Comparison of ENCODE assay signal across 13 cellular contexts in genomic region chr17:42522798-42523278, GRCh38. TPM values are rescaled to one million over a fixed set of nuclear protein-coding genes. Genes with fewer than 3 reads are reported as not detected.
DNase-seq lines count a peak whose midpoint lies in the region; ATAC-seq and TF ChIP-seq lines count a peak whose summit lies in the region.
"Had no signal": no experiment of that assay in that cellular context is flagged by ENCODE, and none has a peak within 500 bp of the region (broad histone marks: within the 10 kb centered on the region; RNA-seq: fewer than 3 reads in every experiment).

No MANE protein-coding gene starts in this region.

- DNase-seq in Right ventricle myocardium superior: peak; percentile 18
- no peak for DNase-seq in Right ventricle myocardium inferior (ENCODE audit: missing footprints)
- DNase-seq in right atrium auricular region (ENCODE audit: low spot score): no peak
- no peak for DNase-seq in trophoblast cell
- DNase-seq in DMS53 (lab: John Stamatoyannopoulos, UW): no peak
- no peak for DNase-seq in C1 segment of cervical spinal cord (lab: John Stamatoyannopoulos, UW)
- DNase-seq: activated B cell treated with CpG ODN at 0.5 μM for 24 hours; activated naive CD8-positive, alpha-beta T cell treated with anti-CD3 and anti-CD28 coated beads, Interleukin-2, amount 50 U/mL, for 24 hours; NCI-H1930; NCI-H82 had no signal

- H3K36me3 ChIP-seq in right atrium auricular region: no peaks in the 10 kb centered on the region
- H3K36me3 ChIP-seq in trophoblast cell (ENCODE audit: control insufficient read depth in 1 of 2, insufficient read depth in 2 of 2, low read length in 2 of 2): peaks cover 13 to 16% of the 10 kb centered on the region in 2 experiments
- H3K36me3 ChIP-seq in urinary bladder (ENCODE audit: insufficient read depth): no peaks in the 10 kb centered on the region

- no peak overlapping the region for H3K4me2 ChIP-seq in trophoblast cell (ENCODE audit: low read length)

- H3K4me3 ChIP-seq in right atrium auricular region (no peak overlapping the region), trophoblast cell (ENCODE audit: low read depth, low read length) (no peak overlapping the region), urinary bladder (ENCODE audit: low read depth, low read length) (no peak overlapping the region)

- H3K9ac ChIP-seq in trophoblast cell (ENCODE audit: low read length): no peak overlapping the region

- TF ChIP-seq CTCF in right atrium auricular region (IDR thresholded peaks at IDR 0.05): no peak

- no CpG with 5 or more reads among the region's 8 CpGs for WGBS in trophoblast cell (ENCODE audit: extremely low coverage, insufficient coverage, insufficient read length)
- 78% methylated on average over 8 of the region's 8 CpGs for WGBS in urinary bladder

- H2AK5ac ChIP-seq in trophoblast cell (ENCODE audit: low read length): peak overlapping the region; percentile 8

- no peak overlapping the region for H2BK12ac ChIP-seq in trophoblast cell (ENCODE audit: low read length)

- H3K27me3 ChIP-seq in right atrium auricular region (no peaks in the 10 kb centered on the region), trophoblast cell (ENCODE audit: insufficient read depth, low read length) (no peaks in the 10 kb centered on the region)

- peak overlapping the region; percentile 2 for H3K14ac ChIP-seq in trophoblast cell (ENCODE audit: low read length)

- H4K91ac ChIP-seq in trophoblast cell (ENCODE audit: low read depth, low read length): peak overlapping the region; percentile 20

- H2AFZ ChIP-seq in trophoblast cell (ENCODE audit: insufficient read depth, low read length, poor library complexity): no peak overlapping the region

- peaks cover 2 to 82% of the 10 kb centered on the region in 2 donors for H3K4me1 ChIP-seq in right atrium auricular region
- H3K4me1 ChIP-seq in trophoblast cell (ENCODE audit: control insufficient read depth in 1 of 2, insufficient read depth in 2 of 2, low read length in 2 of 2): peaks cover 46 to 47% of the 10 kb centered on the region in 2 experiments
- no peaks in the 10 kb centered on the region for H3K4me1 ChIP-seq in urinary bladder (ENCODE audit: insufficient read depth)

- H4K8ac ChIP-seq in trophoblast cell (ENCODE audit: low read depth, low read length): no peak overlapping the region

- H4K12ac ChIP-seq in trophoblast cell (ENCODE audit: low read depth, low read length): no peak overlapping the region

- ATAC-seq in Right ventricle myocardium superior (ENCODE audit: poor library complexity): no peak
- ATAC-seq in Right ventricle myocardium inferior: no peak
- ATAC-seq in HG03442 (IDR thresholded peaks at IDR 0.05; ENCODE audit: unreplicated experiment): no peak
- ATAC-seq: activated naive CD8-positive, alpha-beta T cell treated with anti-CD3 and anti-CD28 coated beads, Interleukin-2, amount 50 U/mL, for 24 hours; sciatic nerve had no signal

- H3K18ac ChIP-seq in trophoblast cell (ENCODE audit: low read length): no peak overlapping the region

- intact Hi-C loops in Right ventricle myocardium superior (cut with DNase I) (loop anchor here (5.0 to 10.0 kb wide), 2 partner anchors 206 to 338 kb away; partner anchors contain the start of genes HCRT and KCNH4), Right ventricle myocardium inferior (cut with DNase I) (loop anchor here (10.0 kb wide), 2 partner anchors 338 to 498 kb away; partner anchors contain the start of genes HCRT, KCNH4 and NKIRAS2)

- H3K27ac ChIP-seq in right atrium auricular region (peak overlapping the region; percentile 91 to 98), trophoblast cell (ENCODE audit: low read depth, low read length) (no peak overlapping the region), urinary bladder (ENCODE audit: low read depth) (peak overlapping the region; percentile 81)

- peaks cover 34% of the 10 kb centered on the region for H3K79me1 ChIP-seq in trophoblast cell (ENCODE audit: low read length)

- H2BK120ac ChIP-seq in trophoblast cell (ENCODE audit: insufficient read depth, low read length, poor library complexity): no peak overlapping the region

- peaks cover 3% of the 10 kb centered on the region for H3K79me2 ChIP-seq in trophoblast cell (ENCODE audit: control insufficient read depth, insufficient read depth, low read length, poor library complexity)

- H3K23ac ChIP-seq in trophoblast cell (ENCODE audit: low read length): no peak overlapping the region

- H2BK5ac ChIP-seq in trophoblast cell (ENCODE audit: low read depth, low read length, poor library complexity): no peak overlapping the region

- no peak overlapping the region for H3K4ac ChIP-seq in trophoblast cell (ENCODE audit: low read depth, low read length)

- no peaks in the 10 kb centered on the region for H3K9me3 ChIP-seq in right atrium auricular region
- no peaks in the 10 kb centered on the region for H3K9me3 ChIP-seq in trophoblast cell (ENCODE audit: insufficient read depth, low read depth, low read length)

RNA-seq across cellular contexts. Expression of gene NAGLU, which starts 13.2 kb away (rescaled TPM):
- 8.3 TPM for total RNA-seq in Right ventricle myocardium superior
- 8.6 TPM for total RNA-seq in Right ventricle myocardium inferior
- total RNA-seq in right atrium auricular region: 10 to 100 TPM; 19.6 to 22.1 TPM
- 10.2 and 11.6 TPM in 2 replicates for polyA plus RNA-seq in trophoblast cell (2013)
- 18.0 TPM for total RNA-seq in urinary bladder
- polyA plus RNA-seq in urinary bladder: 40.3 TPM

RNA-seq across cellular contexts. Expression of gene HSD17B1, which starts 29.9 kb away (rescaled TPM):
- total RNA-seq in Right ventricle myocardium superior (0.78 TPM), Right ventricle myocardium inferior (1.4 TPM), right atrium auricular region (under 1 TPM; 0.39 to 0.78 TPM), urinary bladder (1.5 TPM)
- polyA plus RNA-seq in trophoblast cell (2013): 41.8 and 44.5 TPM in 2 replicates
- 2.5 TPM for polyA plus RNA-seq in urinary bladder

RNA-seq across cellular contexts. Expression of gene COASY, which starts 39.1 kb away (rescaled TPM):
- total RNA-seq in Right ventricle myocardium superior (41.6 TPM), Right ventricle myocardium inferior (45.6 TPM), right atrium auricular region (10 to 100 TPM; 18.1 to 19.0 TPM), urinary bladder (8.8 TPM)
- polyA plus RNA-seq in trophoblast cell (2013): 136 and 137 TPM in 2 replicates
- polyA plus RNA-seq in urinary bladder: 43.7 TPM

RNA-seq across cellular contexts. Expression of gene MLX, which starts 44.1 kb away (rescaled TPM):
- total RNA-seq in Right ventricle myocardium superior (69.1 TPM), Right ventricle myocardium inferior (65.9 TPM), right atrium auricular region (10 to 100 TPM; 40.1 to 63.6 TPM), urinary bladder (17.1 TPM)
- 37.8 and 38.0 TPM in 2 replicates for polyA plus RNA-seq in trophoblast cell (2013)
- polyA plus RNA-seq in urinary bladder: 38.0 TPM

RNA-seq across cellular contexts. Expression of gene PSMC3IP, which starts 54.7 kb away (rescaled TPM):
- total RNA-seq in Right ventricle myocardium superior (2.3 TPM), Right ventricle myocardium inferior (3.4 TPM), right atrium auricular region (1 to 10 TPM; 1.2 to 1.6 TPM), urinary bladder (4.5 TPM)
- polyA plus RNA-seq in trophoblast cell (2013): 15.2 and 16.2 TPM in 2 replicates
- polyA plus RNA-seq in urinary bladder: 7.9 TPM
